Comparison of ENCODE assay signal across 8 cellular contexts in genomic region chr14:77372304-77372841, GRCh38. TPM values are rescaled to one million over a fixed set of nuclear protein-coding genes. Genes with fewer than 3 reads are reported as not detected.
A peak's percentile ranks its signal among the peaks of the same experiment; 100 is the strongest.
DNase-seq lines count a peak whose midpoint lies in the region; ATAC-seq and TF ChIP-seq lines count a peak whose summit lies in the region.

No MANE protein-coding gene starts in this region.

- peaks cover 4% of the 10 kb centered on the region for H3K36me3 Mint-ChIP-seq in brain

- H3K9me3 ChIP-seq in cardiac muscle cell (ENCODE audit: low read depth) (no peaks in the 10 kb centered on the region), heart right ventricle (no peaks in the 10 kb centered on the region), thyroid gland (no peaks in the 10 kb centered on the region)

- peak overlapping the region; percentile 8 to 69 (median 49) for H3K4me3 Mint-ChIP-seq in brain

- H3K4me1 Mint-ChIP-seq in brain, result peaks cover 56% of the 10 kb centered on the region

- H3K27me3 ChIP-seq in cardiac muscle cell (no peaks in the 10 kb centered on the region), heart right ventricle (no peaks in the 10 kb centered on the region), thyroid gland (no peaks in the 10 kb centered on the region)

- WGBS in heart right ventricle, 2 donors, result 54 to 63% methylated on average over 4 of the region's 4 CpGs
- 17 to 22% methylated on average over 4 of the region's 4 CpGs for WGBS in thyroid gland, 2 donors

- no peak for TF ChIP-seq POLR2A in thyroid gland (IDR thresholded peaks at IDR 0.05)

- DNase-seq in cardiac muscle cell (ENCODE audit: low read depth in 1 of 2, low spot score in 1 of 2) (peak in 1 of 2 donors; percentile 18), heart right ventricle (no peak), thyroid gland (peak; percentile 5 to 7), HUDEP-2 (lab: John Stamatoyannopoulos, UW; ENCODE audit: unreplicated experiment in 76 of 76) (no peak), HK-2 (ENCODE audit: unreplicated experiment) (no peak), NCI-H1694 treated with DMSO at 0.1 percent for 48 hours (lab: John Stamatoyannopoulos, UW) (no peak)

- TF ChIP-seq CTCF in cardiac muscle cell (IDR thresholded peaks at IDR 0.05; ENCODE audit: low read depth, low read length), result no peak
- no peak for TF ChIP-seq CTCF in heart right ventricle (IDR thresholded peaks at IDR 0.05)
- no peak for TF ChIP-seq CTCF in brain (conservative IDR thresholded peaks at IDR 0.05)
- no peak for TF ChIP-seq CTCF in thyroid gland (IDR thresholded peaks at IDR 0.05)

- ATAC-seq in heart right ventricle (no peak), HG03196 (IDR thresholded peaks at IDR 0.05; ENCODE audit: unreplicated experiment) (peak; percentile 47)

- H3K4me3 ChIP-seq in cardiac muscle cell, result no peak overlapping the region
- no peak overlapping the region for H3K4me3 ChIP-seq in heart right ventricle
- no peak overlapping the region for H3K4me3 ChIP-seq in thyroid gland (replicated peaks in 1 of 3)

- H3K4me1 ChIP-seq in cardiac muscle cell (ENCODE audit: low read depth), result peaks cover 25% of the 10 kb centered on the region
- peaks cover 0 to 22% (median 16%) of the 10 kb centered on the region in 9 donors for H3K4me1 ChIP-seq in heart right ventricle
- H3K4me1 ChIP-seq in thyroid gland, result peaks cover 14 to 31% of the 10 kb centered on the region in 2 donors

- intact Hi-C loops in heart right ventricle (cut with DNase I), result no loop called here
- intact Hi-C loops in thyroid gland (cut with DNase I), result no loop called here

- H3K27ac Mint-ChIP-seq in brain, result peak overlapping the region in 3 of 5 experiments; percentile 18 to 85 (median 79)

- peaks cover 6% of the 10 kb centered on the region for H3K27me3 Mint-ChIP-seq in brain

- H3K9me3 Mint-ChIP-seq in brain, result no peaks in the 10 kb centered on the region

- H3K36me3 ChIP-seq in cardiac muscle cell, result no peaks in the 10 kb centered on the region
- H3K36me3 ChIP-seq in heart right ventricle, result no peaks in the 10 kb centered on the region
- H3K36me3 ChIP-seq in thyroid gland, result no peaks in the 10 kb centered on the region

- peak overlapping the region; percentile 79 for H3K27ac ChIP-seq in cardiac muscle cell
- no peak overlapping the region for H3K27ac ChIP-seq in heart right ventricle
- peak overlapping the region; percentile 22 to 73 (median 64) for H3K27ac ChIP-seq in thyroid gland

RNA-seq across cellular contexts. Expression of gene TMED8, which starts 4.5 kb away (rescaled TPM):
- total RNA-seq in cardiac muscle cell, result 6.6 and 8.9 TPM in 2 replicates
- 3.4 and 6.2 TPM in 2 replicates for polyA plus RNA-seq in cardiac muscle cell
- 1 to 10 TPM; 4.4 to 8.7 (median 7.1) TPM for total RNA-seq in heart right ventricle
- polyA plus RNA-seq in heart right ventricle, result 1 to 10 TPM; 1.8 TPM
- polyA plus RNA-seq in brain (ENCODE audit: insufficient read depth, low read depth, low replicate concordance), result 15.9 TPM
- 10 to 100 TPM; 20.9 to 33.3 (median 28.8) TPM for total RNA-seq in thyroid gland

RNA-seq across cellular contexts. Expression of gene SAMD15, which starts 4.8 kb away (rescaled TPM):
- total RNA-seq in cardiac muscle cell (2.2 and 3.6 TPM in 2 replicates), heart right ventricle (under 1 TPM in 9 of 10 donors, not detected in 1; 0.15 to 0.30 (median 0.21) TPM), thyroid gland (1 to 10 TPM; 4.8 to 9.5 (median 7.3) TPM)
- polyA plus RNA-seq in cardiac muscle cell (0.45 and 2.1 TPM in 2 replicates), heart right ventricle (under 1 TPM in 1 of 2 donors, not detected in 1; 0.13 TPM), brain (ENCODE audit: insufficient read depth, low read depth, low replicate concordance) (1.3 TPM)

RNA-seq across cellular contexts. Expression of gene NOXRED1, which starts 51.0 kb away (rescaled TPM):
- total RNA-seq in cardiac muscle cell (0.06 and 0.07 TPM in 2 replicates), heart right ventricle (under 1 TPM in 5 of 10 donors, not detected in 5; 0.12 to 0.40 (median 0.30) TPM), thyroid gland (under 1 TPM in 2 of 4 donors, not detected in 2; 0.22 to 0.67 TPM)
- polyA plus RNA-seq in cardiac muscle cell (not detected in 2 replicates), heart right ventricle (under 1 TPM in 1 of 2 donors, not detected in 1; 0.04 TPM), brain (ENCODE audit: insufficient read depth, low read depth, low replicate concordance) (not detected)

RNA-seq across cellular contexts. Expression of gene GSTZ1, which starts 51.5 kb away (rescaled TPM):
- total RNA-seq in cardiac muscle cell (43.7 and 51.2 TPM in 2 replicates), heart right ventricle (10 to 100 TPM; 10.7 to 20.5 (median 16.0) TPM), thyroid gland (10 to 100 TPM; 18.0 to 50.1 (median 35.6) TPM)
- polyA plus RNA-seq in cardiac muscle cell (45.0 and 52.3 TPM in 2 replicates), heart right ventricle (10 to 100 TPM; 14.5 to 17.3 TPM), brain (ENCODE audit: insufficient read depth, low read depth, low replicate concordance) (65.2 TPM)

RNA-seq across cellular contexts. Expression of gene POMT2, which starts 51.7 kb away (rescaled TPM):
- total RNA-seq in cardiac muscle cell (29.2 and 32.1 TPM in 2 replicates), heart right ventricle (10 to 100 TPM; 10.5 to 23.4 (median 17.6) TPM), thyroid gland (10 to 100 TPM; 19.1 to 36.4 (median 25.7) TPM)
- polyA plus RNA-seq in cardiac muscle cell (32.3 and 40.8 TPM in 2 replicates), heart right ventricle (10 to 100 TPM; 13.5 to 15.8 TPM), brain (ENCODE audit: insufficient read depth, low read depth, low replicate concordance) (11.1 TPM)

Comparison
In these comparisons a context has a peak if more than half of its experiments do, and no peak if none do; other contexts are left out.
1. H3K27ac ChIP-seq: peak in cardiac muscle cell (single experiment) and thyroid gland (3 of 3); none in heart right ventricle (0 of 10).
2. DNase-seq: peak in thyroid gland (2 of 2); none in heart right ventricle (0 of 2), HUDEP-2 (0 of 76), HK-2 (single experiment) and NCI-H1694 treated with DMSO at 0.1 percent for 48 hours (single experiment).